17 cellular contexts compared by ENCODE assay signal in the genomic region with DNA sequence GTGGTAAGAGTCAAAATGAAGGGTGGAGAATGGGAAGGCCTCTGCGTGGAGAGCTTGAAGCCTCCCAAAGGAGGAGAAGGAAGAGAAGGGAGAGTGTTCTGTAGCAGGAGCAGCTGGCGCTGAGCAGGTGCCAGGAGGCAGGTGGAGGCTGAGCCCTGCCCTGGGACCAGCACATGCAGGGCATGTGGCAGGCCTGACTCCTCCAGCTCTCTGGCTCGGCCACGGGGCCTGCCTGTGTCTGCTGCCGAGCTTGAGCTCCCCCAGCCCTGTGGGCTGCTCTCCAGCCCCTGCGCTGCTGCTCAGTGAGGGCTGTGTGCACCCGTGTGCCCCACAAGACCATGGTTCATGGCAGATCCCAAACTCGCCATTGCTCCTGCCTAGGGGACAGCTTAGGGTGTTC. TPM values are rescaled to one million over a fixed set of nuclear protein-coding genes. Genes with fewer than 3 reads are reported as not detected.
DNase-seq lines count a peak whose midpoint lies in the region; TF ChIP-seq lines count a peak whose summit lies in the region.
"Had no signal": no experiment of that assay in that cellular context is flagged by ENCODE, and none has a peak within 500 bp of the region (broad histone marks: within the 10 kb centered on the region; RNA-seq: fewer than 3 reads in every experiment).

No MANE protein-coding gene starts in this region.

- no peak for TF ChIP-seq CTCF in osteoblast (IDR thresholded peaks at IDR 0.05; ENCODE audit: extremely low read depth, low read depth, low read length)

- no peak overlapping the region for H3K4me3 ChIP-seq in osteoblast (ENCODE audit: insufficient read depth, low read length)
- H3K4me3 ChIP-seq: ascending aorta, colonic mucosa, lung, uterus had no signal

- no peaks in the 10 kb centered on the region for H3K27me3 Mint-ChIP-seq in T-helper 2 cell treated with Interferon-gamma antibody and Interleukin-4, amounts not matched to agents 5 μg/mL and 100 μg/mL, for 36 hours (ENCODE audit: low read depth)
- peaks cover 2% of the 10 kb centered on the region for H3K27me3 Mint-ChIP-seq in activated T-helper 1 cell treated with anti-CD3 and anti-CD28 coated beads, Interleukin-12 subunit alpha, Interleukin-12 subunit beta, Interleukin-2, Interleukin-4 antibody, amounts not matched to agents 30 ng/mL and 10 ng/mL and 1 ng/mL, durations not matched to agents 14 hours and 24 hours and 36 hours (ENCODE audit: insufficient read depth)
- H3K27me3 Mint-ChIP-seq in immature natural killer cell (ENCODE audit: low read depth in 3 of 3): peaks cover 4 to 8% (median 5%) of the 10 kb centered on the region in 3 donors

- peaks cover 15% of the 10 kb centered on the region for H3K4me1 ChIP-seq in osteoblast (ENCODE audit: insufficient read depth, low read length)
- H3K4me1 ChIP-seq: ascending aorta, uterus had no signal

- intact Hi-C loops in activated T-helper 1 cell treated with anti-CD3 and anti-CD28 coated beads, Interleukin-12 subunit alpha, Interleukin-12 subunit beta, Interleukin-2, Interleukin-4 antibody, amounts not matched to agents 30 ng/mL and 10 ng/mL and 1 ng/mL, durations not matched to agents 14 hours and 24 hours and 36 hours (cut with micrococcal nuclease): loop anchor here (1.0 kb wide), 1 partner anchor 247 kb away; no protein-coding TSS in a partner anchor

- H3K4me1 Mint-ChIP-seq in T-helper 2 cell treated with Interferon-gamma antibody and Interleukin-4, amounts not matched to agents 5 μg/mL and 100 μg/mL, for 36 hours (ENCODE audit: low read depth): peaks cover 39% of the 10 kb centered on the region
- peaks cover 58% of the 10 kb centered on the region for H3K4me1 Mint-ChIP-seq in activated T-helper 1 cell treated with anti-CD3 and anti-CD28 coated beads, Interleukin-12 subunit alpha, Interleukin-12 subunit beta, Interleukin-2, Interleukin-4 antibody, amounts not matched to agents 30 ng/mL and 10 ng/mL and 1 ng/mL, durations not matched to agents 14 hours and 24 hours and 36 hours (ENCODE audit: low read depth)
- peaks cover 62 to 64% of the 10 kb centered on the region in 2 donors for H3K4me1 Mint-ChIP-seq in immature natural killer cell

- H2AFZ ChIP-seq in osteoblast (ENCODE audit: low read length): no peak overlapping the region

- H3K27ac ChIP-seq in osteoblast (ENCODE audit: low read depth, low read length): no peak overlapping the region
- H3K27ac ChIP-seq: ascending aorta, colonic mucosa, uterus had no signal

- H3K4me2 ChIP-seq in osteoblast (ENCODE audit: insufficient read depth, low read length): no peak overlapping the region

- DNase-seq in T-helper 2 cell treated with Interferon-gamma antibody and Interleukin-4, amounts not matched to agents 5 μg/mL and 100 μg/mL, for 36 hours (ENCODE audit: low spot score): no peak
- DNase-seq in T-helper 2 cell (no peak), DMS 273 (lab: John Stamatoyannopoulos, UW; ENCODE audit: unreplicated experiment) (peak; percentile 93), immature natural killer cell (no peak), NCI-H2227 (lab: John Stamatoyannopoulos, UW; ENCODE audit: unreplicated experiment) (no peak), RKO (ENCODE audit: low spot score) (no peak), osteoblast (ENCODE audit: insufficient read length, low spot score, missing footprints) (no peak)
- DNase-seq in activated T-helper 1 cell treated with anti-CD3 and anti-CD28 coated beads, Interleukin-12 subunit alpha, Interleukin-12 subunit beta, Interleukin-2, Interleukin-4 antibody, amounts not matched to agents 30 ng/mL and 10 ng/mL and 1 ng/mL, durations not matched to agents 14 hours and 24 hours and 36 hours (ENCODE audit: low spot score): no peak
- DNase-seq: colonic mucosa, erythroblast, NCI-H1105, nephron progenitor cell, T-helper 9 cell, uterus had no signal

- peaks cover 18% of the 10 kb centered on the region for H3K36me3 Mint-ChIP-seq in T-helper 2 cell treated with Interferon-gamma antibody and Interleukin-4, amounts not matched to agents 5 μg/mL and 100 μg/mL, for 36 hours (ENCODE audit: low read depth)
- H3K36me3 Mint-ChIP-seq in activated T-helper 1 cell treated with anti-CD3 and anti-CD28 coated beads, Interleukin-12 subunit alpha, Interleukin-12 subunit beta, Interleukin-2, Interleukin-4 antibody, amounts not matched to agents 30 ng/mL and 10 ng/mL and 1 ng/mL, durations not matched to agents 14 hours and 24 hours and 36 hours (ENCODE audit: low read depth): peaks cover 28% of the 10 kb centered on the region
- H3K36me3 Mint-ChIP-seq in immature natural killer cell: peaks cover 3 to 23% (median 18%) of the 10 kb centered on the region in 3 donors

- peaks cover 8% of the 10 kb centered on the region for H3K36me3 ChIP-seq in osteoblast (ENCODE audit: insufficient read depth, low read length)
- H3K36me3 ChIP-seq: colonic mucosa, uterus had no signal

- peaks cover 38% of the 10 kb centered on the region for H4K20me1 ChIP-seq in osteoblast (ENCODE audit: insufficient read depth, low read length)

- H3K9me3 Mint-ChIP-seq in T-helper 2 cell treated with Interferon-gamma antibody and Interleukin-4, amounts not matched to agents 5 μg/mL and 100 μg/mL, for 36 hours: no peaks in the 10 kb centered on the region
- no peaks in the 10 kb centered on the region for H3K9me3 Mint-ChIP-seq in activated T-helper 1 cell treated with anti-CD3 and anti-CD28 coated beads, Interleukin-12 subunit alpha, Interleukin-12 subunit beta, Interleukin-2, Interleukin-4 antibody, amounts not matched to agents 30 ng/mL and 10 ng/mL and 1 ng/mL, durations not matched to agents 14 hours and 24 hours and 36 hours
- H3K9me3 Mint-ChIP-seq in immature natural killer cell: no peaks in the 10 kb centered on the region
- H3K9me3 Mint-ChIP-seq: nephron progenitor cell had no signal

- peaks cover 23% of the 10 kb centered on the region for H3K79me2 ChIP-seq in osteoblast (ENCODE audit: insufficient read depth, low read length)

- no peak overlapping the region for H3K4me3 Mint-ChIP-seq in T-helper 2 cell treated with Interferon-gamma antibody and Interleukin-4, amounts not matched to agents 5 μg/mL and 100 μg/mL, for 36 hours
- H3K4me3 Mint-ChIP-seq in activated T-helper 1 cell treated with anti-CD3 and anti-CD28 coated beads, Interleukin-12 subunit alpha, Interleukin-12 subunit beta, Interleukin-2, Interleukin-4 antibody, amounts not matched to agents 30 ng/mL and 10 ng/mL and 1 ng/mL, durations not matched to agents 14 hours and 24 hours and 36 hours: peak overlapping the region; percentile 50
- peak overlapping the region in 1 of 5 donors; percentile 33 for H3K4me3 Mint-ChIP-seq in immature natural killer cell
- H3K4me3 Mint-ChIP-seq: nephron progenitor cell had no signal

- H3K27me3 ChIP-seq in osteoblast (ENCODE audit: insufficient read depth, low read length): no peaks in the 10 kb centered on the region
- H3K27me3 ChIP-seq: ascending aorta, colonic mucosa, uterus had no signal

- no peaks in the 10 kb centered on the region for H3K9me3 ChIP-seq in osteoblast (ENCODE audit: low read depth, low read length)
- H3K9me3 ChIP-seq: ascending aorta, colonic mucosa, uterus had no signal

- peak overlapping the region; percentile 39 for H3K27ac Mint-ChIP-seq in T-helper 2 cell treated with Interferon-gamma antibody and Interleukin-4, amounts not matched to agents 5 μg/mL and 100 μg/mL, for 36 hours
- H3K27ac Mint-ChIP-seq in activated T-helper 1 cell treated with anti-CD3 and anti-CD28 coated beads, Interleukin-12 subunit alpha, Interleukin-12 subunit beta, Interleukin-2, Interleukin-4 antibody, amounts not matched to agents 30 ng/mL and 10 ng/mL and 1 ng/mL, durations not matched to agents 14 hours and 24 hours and 36 hours: peak overlapping the region; percentile 90
- H3K27ac Mint-ChIP-seq in immature natural killer cell: peak overlapping the region in 5 of 6 donors; percentile 23 to 74 (median 68)
- H3K27ac Mint-ChIP-seq: nephron progenitor cell had no signal

RNA-seq across cellular contexts. Expression of gene TSPAN17, which starts 6.7 kb away (rescaled TPM):
- 34.1 and 35.3 TPM in 2 replicates for total RNA-seq in activated T-helper 1 cell treated with anti-CD3 and anti-CD28 coated beads, Interleukin-12 subunit alpha, Interleukin-12 subunit beta, Interleukin-2, Interleukin-4 antibody, amounts not matched to agents 30 ng/mL and 10 ng/mL and 1 ng/mL, durations not matched to agents 14 hours and 24 hours and 36 hours
- polyA plus RNA-seq in immature natural killer cell: 10 to 100 TPM; 45.2 to 53.0 (median 49.4) TPM
- total RNA-seq in osteoblast: 26.1 and 33.6 TPM in 2 replicates

RNA-seq across cellular contexts. Expression of gene EIF4E1B, which starts 23.5 kb away (rescaled TPM):
- not detected in 2 replicates for total RNA-seq in activated T-helper 1 cell treated with anti-CD3 and anti-CD28 coated beads, Interleukin-12 subunit alpha, Interleukin-12 subunit beta, Interleukin-2, Interleukin-4 antibody, amounts not matched to agents 30 ng/mL and 10 ng/mL and 1 ng/mL, durations not matched to agents 14 hours and 24 hours and 36 hours
- not detected for polyA plus RNA-seq in immature natural killer cell
- not detected in 2 replicates for total RNA-seq in osteoblast
- total RNA-seq: ascending aorta, colonic mucosa, lung, pulmonary artery endothelial cell, uterus had no signal
- polyA plus RNA-seq: lung had no signal

RNA-seq across cellular contexts. Expression of gene SNCB, which starts 23.7 kb away (rescaled TPM):
- total RNA-seq in activated T-helper 1 cell treated with anti-CD3 and anti-CD28 coated beads, Interleukin-12 subunit alpha, Interleukin-12 subunit beta, Interleukin-2, Interleukin-4 antibody, amounts not matched to agents 30 ng/mL and 10 ng/mL and 1 ng/mL, durations not matched to agents 14 hours and 24 hours and 36 hours: not detected in 2 replicates
- polyA plus RNA-seq in immature natural killer cell: under 1 TPM in 1 of 3 donors, not detected in 2; 0.26 TPM
- total RNA-seq in osteoblast: not detected in 2 replicates
- total RNA-seq: ascending aorta, colonic mucosa, lung, uterus had no signal

RNA-seq across cellular contexts. Expression of gene GPRIN1, which starts 44.0 kb away (rescaled TPM):
- 3.1 and 3.2 TPM in 2 replicates for total RNA-seq in activated T-helper 1 cell treated with anti-CD3 and anti-CD28 coated beads, Interleukin-12 subunit alpha, Interleukin-12 subunit beta, Interleukin-2, Interleukin-4 antibody, amounts not matched to agents 30 ng/mL and 10 ng/mL and 1 ng/mL, durations not matched to agents 14 hours and 24 hours and 36 hours
- polyA plus RNA-seq in immature natural killer cell: under 1 TPM; 0.34 to 0.63 (median 0.46) TPM
- 1.8 TPM in 2 replicates for total RNA-seq in osteoblast
- total RNA-seq: ascending aorta had no signal

Comparison
In these comparisons a context has a peak if more than half of its experiments do, and no peak if none do; other contexts are left out.
1. H3K27ac Mint-ChIP-seq: peak in every context shown above with its lines; median percentile 90 in activated T-helper 1 cell treated with anti-CD3 and anti-CD28 coated beads, Interleukin-12 subunit alpha, Interleukin-12 subunit beta, Interleukin-2, Interleukin-4 antibody, amounts not matched to agents 30 ng/mL and 10 ng/mL and 1 ng/mL, durations not matched to agents 14 hours and 24 hours and 36 hours; 68 in immature natural killer cell; 39 in T-helper 2 cell treated with Interferon-gamma antibody and Interleukin-4, amounts not matched to agents 5 μg/mL and 100 μg/mL, for 36 hours.